ENCODE assay signal across 8 cellular contexts in genomic region chr18:76565238-76566173, GRCh38.
A peak's percentile ranks its signal among the peaks of the same experiment; 100 is the strongest.
DNase-seq lines count a peak whose midpoint lies in the region; ATAC-seq and TF ChIP-seq lines count a peak whose summit lies in the region.

No MANE protein-coding gene starts in this region.

- peaks cover 0 to 2% (median 0%) of the 10 kb centered on the region in 11 donors for H3K9me3 Mint-ChIP-seq in naive thymus-derived CD4-positive, alpha-beta T cell

- H3K27ac Mint-ChIP-seq in naive thymus-derived CD4-positive, alpha-beta T cell, result peak overlapping the region in 1 of 9 donors; percentile 41

- intact Hi-C loops in naive thymus-derived CD4-positive, alpha-beta T cell (cut with micrococcal nuclease), result no loop called here

- no peaks in the 10 kb centered on the region for H3K79me2 ChIP-seq in SK-N-SH (ENCODE audit: insufficient read depth)

- no peaks in the 10 kb centered on the region for H3K36me3 ChIP-seq in SK-N-SH (replicated peaks in 1 of 2; ENCODE audit: control insufficient read depth in 1 of 2, insufficient read depth in 2 of 2, low read length in 1 of 2)
- no peaks in the 10 kb centered on the region for H3K36me3 ChIP-seq in naive thymus-derived CD4-positive, alpha-beta T cell (ENCODE audit: control insufficient read depth in 2 of 3, insufficient read depth in 3 of 3, low read length in 3 of 3)

- H3K4me3 Mint-ChIP-seq in naive thymus-derived CD4-positive, alpha-beta T cell, result peak overlapping the region in 6 of 10 donors; percentile 10 to 47 (median 30)

- H4K20me1 ChIP-seq in SK-N-SH (ENCODE audit: insufficient read depth), result no peaks in the 10 kb centered on the region

- TF ChIP-seq EP300 in Ishikawa (IDR thresholded peaks at IDR 0.05; ENCODE audit: borderline replicate concordance) (no peak), SK-N-SH (IDR thresholded peaks at IDR 0.05; ENCODE audit: borderline replicate concordance in 1 of 2, low read depth in 1 of 2, low read length in 1 of 2) (no peak)

- peak overlapping the region; percentile 15; the same call in 1 of the 2 replicates for H3K4me2 ChIP-seq in SK-N-SH

- H3K4me1 Mint-ChIP-seq in naive thymus-derived CD4-positive, alpha-beta T cell, result peaks cover 0 to 11% (median 5%) of the 10 kb centered on the region in 7 donors

- POLR2A ChIA-PET in AG04450 (lab: Yijun Ruan, JAX), result interaction anchor here (0.9 to 1.5 kb wide), 4 partner anchors 12 to 72 kb away, joined by 3 to 8 read pairs (median 3); no protein-coding TSS in a partner anchor
- POLR2A ChIA-PET in SK-N-SH (lab: Yijun Ruan, JAX), result no interaction called here
- POLR2A ChIA-PET in naive thymus-derived CD4-positive, alpha-beta T cell (lab: Charles Lee), result no interaction called here
- POLR2A ChIA-PET in GM10248 (lab: Yijun Ruan, JAX), result no interaction called here

- no peak overlapping the region for H2AFZ ChIP-seq in SK-N-SH (ENCODE audit: low read depth)

- TF ChIP-seq RAD21 in Ishikawa (IDR thresholded peaks at IDR 0.05; ENCODE audit: low read depth), result no peak
- no peak for TF ChIP-seq RAD21 in SK-N-SH (IDR thresholded peaks at IDR 0.05; ENCODE audit: low read length)

- H3K9ac ChIP-seq in SK-N-SH, result no peak overlapping the region

- peak overlapping the region; percentile 67 for H3K4me3 ChIP-seq in AG04450 (ENCODE audit: low read depth, low read length)
- H3K4me3 ChIP-seq in SK-N-SH (ENCODE audit: low read depth in 2 of 2, low read length in 1 of 2), result no peak overlapping the region
- H3K4me3 ChIP-seq in fibroblast of villous mesenchyme (ENCODE audit: low read depth, low read length), result peak overlapping the region; percentile 54
- no peak overlapping the region for H3K4me3 ChIP-seq in naive thymus-derived CD4-positive, alpha-beta T cell (ENCODE audit: low read length)

- peak; percentile 65 for ATAC-seq in naive thymus-derived CD4-positive, alpha-beta T cell
- no peak for ATAC-seq in HG02678 (IDR thresholded peaks at IDR 0.05; ENCODE audit: unreplicated experiment)

- H3K9me2 ChIP-seq in SK-N-SH, result no peaks in the 10 kb centered on the region

- H3K27me3 Mint-ChIP-seq in naive thymus-derived CD4-positive, alpha-beta T cell, result peaks cover 6 to 44% (median 12%) of the 10 kb centered on the region in 5 donors

- H3K27ac ChIP-seq in AG04450 (ENCODE audit: low read depth, low read length), result peak overlapping the region; percentile 99
- H3K27ac ChIP-seq in SK-N-SH (ENCODE audit: low read depth in 2 of 2, low read length in 1 of 2), result no peak overlapping the region
- H3K27ac ChIP-seq in naive thymus-derived CD4-positive, alpha-beta T cell (ENCODE audit: low read depth, low read length), result no peak overlapping the region

- H3K36me3 Mint-ChIP-seq in naive thymus-derived CD4-positive, alpha-beta T cell, result peaks cover 0 to 6% (median 0%) of the 10 kb centered on the region in 5 donors

- CTCF ChIA-PET in AG04450 (lab: Charles Lee) (interaction anchor here (1.3 to 1.8 kb wide), 2 partner anchors 54 to 167 kb away, joined by 3 to 6 read pairs; no protein-coding TSS in a partner anchor), SK-N-SH (lab: Yijun Ruan, JAX) (no interaction called here), GM10248 (lab: Yijun Ruan, JAX) (no interaction called here)
- CTCF ChIA-PET in naive thymus-derived CD4-positive, alpha-beta T cell (lab: Charles Lee), result no interaction called here

- DNase-seq in AG04450 (ENCODE audit: low read depth, low spot score), result peak; percentile 87
- DNase-seq in SK-N-SH, result peak; percentile 55
- peak; percentile 96 for DNase-seq in fibroblast of villous mesenchyme (ENCODE audit: low read depth)
- no peak for DNase-seq in naive thymus-derived CD4-positive, alpha-beta T cell
- no peak for DNase-seq in GM10248 (ENCODE audit: extremely low spot score)
- no peak for DNase-seq in NCI-H2029 (lab: John Stamatoyannopoulos, UW)

- H3K4me1 ChIP-seq in SK-N-SH (ENCODE audit: control insufficient read depth in 1 of 2, insufficient read depth in 2 of 2, low read depth in 1 of 2, low read length in 1 of 2), result no peaks in the 10 kb centered on the region; a peak in 1 of 4 replicates
- H3K4me1 ChIP-seq in naive thymus-derived CD4-positive, alpha-beta T cell (ENCODE audit: control insufficient read depth in 2 of 2, insufficient read depth in 2 of 2, low read length in 2 of 2), result no peaks in the 10 kb centered on the region

- 56% methylated on average over 23 of the region's 23 CpGs for WGBS in SK-N-SH (ENCODE audit: low lambda C conversion rate)

- peaks cover 14% of the 10 kb centered on the region for H3K9me3 ChIP-seq in AG04450 (ENCODE audit: control insufficient read depth, insufficient read depth, low read length)
- H3K9me3 ChIP-seq in SK-N-SH, result no peaks in the 10 kb centered on the region
- no peaks in the 10 kb centered on the region for H3K9me3 ChIP-seq in naive thymus-derived CD4-positive, alpha-beta T cell (ENCODE audit: control insufficient read depth in 2 of 3, low read length in 3 of 3)

- TF ChIP-seq CTCF in AG04450 (IDR thresholded peaks at IDR 0.05; ENCODE audit: low read depth, low read length) (no peak), SK-N-SH (IDR thresholded peaks at IDR 0.05) (no peak), fibroblast of villous mesenchyme (IDR thresholded peaks at IDR 0.05; ENCODE audit: insufficient read depth, low read depth, low read length) (no peak), GM10248 (IDR thresholded peaks at IDR 0.05; ENCODE audit: control extremely low read depth, extremely low read depth, low read depth, missing control alignments) (no peak)

- H3F3A ChIP-seq in SK-N-SH (replicated peaks; ENCODE audit: insufficient read depth), result no peaks in the 10 kb centered on the region

- H3K27me3 ChIP-seq in AG04450 (ENCODE audit: control insufficient read depth, insufficient read depth, low read length), result no peaks in the 10 kb centered on the region
- no peaks in the 10 kb centered on the region for H3K27me3 ChIP-seq in SK-N-SH (ENCODE audit: insufficient read depth)
- no peaks in the 10 kb centered on the region for H3K27me3 ChIP-seq in naive thymus-derived CD4-positive, alpha-beta T cell (ENCODE audit: control insufficient read depth in 2 of 2, insufficient read depth in 2 of 2, low read length in 2 of 2)

TF ChIP-seq in Ishikawa, 13 proteins besides CTCF, POLR2A, EP300 and RAD21 (continues in another document):
- TF ChIP-seq NFIC (IDR thresholded peaks at IDR 0.05) (no peak), ZBTB7A (IDR thresholded peaks at IDR 0.05; ENCODE audit: low read depth) (no peak), CEBPB (IDR thresholded peaks at IDR 0.05) (peak; percentile 75), USF1 (IDR thresholded peaks at IDR 0.05) (no peak), TEAD4 (IDR thresholded peaks at IDR 0.05) (peak; percentile 64; the same call in 1 of the 2 replicates), MAX (IDR thresholded peaks at IDR 0.05) (peak; percentile 75), TAF1 (IDR thresholded peaks at IDR 0.05; ENCODE audit: low read depth) (no peak), TCF12 (IDR thresholded peaks at IDR 0.05; ENCODE audit: low read depth) (0 out of 2 replicates have a peak, but pooled peaks have one; percentile 31)

TF ChIP-seq in SK-N-SH, 30 proteins besides CTCF, POLR2A, EP300 and RAD21:
- TF ChIP-seq GABPA (IDR thresholded peaks at IDR 0.05; ENCODE audit: low read depth), result no peak
- TF ChIP-seq RCOR1 (IDR thresholded peaks at IDR 0.05; ENCODE audit: low read length), result no peak
- no peak for TF ChIP-seq FOSL2 (IDR thresholded peaks at IDR 0.05; ENCODE audit: borderline replicate concordance, low read depth)
- no peak for TF ChIP-seq TAF1 (IDR thresholded peaks at IDR 0.05; ENCODE audit: borderline replicate concordance, low read depth, low read length)
- TF ChIP-seq NRF1 (IDR thresholded peaks at IDR 0.05; ENCODE audit: low read depth, low read length), result no peak
- TF ChIP-seq TEAD4 (IDR thresholded peaks at IDR 0.05; ENCODE audit: borderline replicate concordance, insufficient read depth), result no peak
- no peak for TF ChIP-seq ELF1 (IDR thresholded peaks at IDR 0.05)
- TF ChIP-seq USF1 (IDR thresholded peaks at IDR 0.05; ENCODE audit: borderline replicate concordance, low read depth), result no peak

Comparison
In these comparisons a context has a peak if more than half of its experiments do, and no peak if none do; other contexts are left out.
1. DNase-seq: peak in AG04450 (single experiment), SK-N-SH (single experiment) and fibroblast of villous mesenchyme (single experiment); none in naive thymus-derived CD4-positive, alpha-beta T cell (0 of 9), GM10248 (single experiment) and NCI-H2029 (single experiment).
2. H3K4me3 ChIP-seq: peak in AG04450 (single experiment) and fibroblast of villous mesenchyme (single experiment); none in SK-N-SH (0 of 2) and naive thymus-derived CD4-positive, alpha-beta T cell (single experiment).